8 cellular contexts compared by ENCODE assay signal in the genomic region with DNA sequence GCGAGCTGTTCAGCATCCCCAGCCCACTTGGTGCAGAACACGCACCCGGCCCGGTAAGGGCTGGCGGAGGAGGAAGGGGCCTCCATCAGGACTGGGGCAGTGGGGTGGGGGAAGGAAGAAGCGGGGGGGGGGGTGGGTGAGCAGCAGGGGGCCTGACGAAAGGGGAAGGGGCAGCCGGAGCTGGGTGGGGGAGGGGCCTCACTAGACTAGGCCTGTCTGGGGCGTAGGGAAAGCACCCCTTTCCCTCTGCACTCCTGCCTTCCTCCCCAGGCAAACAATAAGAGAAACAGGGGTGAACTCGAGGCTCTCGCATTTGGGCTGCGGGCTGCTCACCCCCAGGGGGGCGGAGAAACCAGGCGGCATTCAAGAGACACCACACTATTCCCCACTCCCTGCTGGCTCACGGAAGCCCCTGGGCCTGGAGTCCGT.
DNase-seq lines count a peak whose midpoint lies in the region; ATAC-seq and TF ChIP-seq lines count a peak whose summit lies in the region.

No MANE protein-coding gene starts in this region.

- H2BK120ac ChIP-seq in mesendoderm (ENCODE audit: low read depth, low read length): no peak overlapping the region

- H3K79me1 ChIP-seq in mesendoderm (ENCODE audit: low read length): peaks cover 17% of the 10 kb centered on the region

- H3K4me3 ChIP-seq in astrocyte of the cerebellum (ENCODE audit: low read depth, low read length) (peak overlapping the region; percentile 46), mesendoderm (ENCODE audit: low read length) (peak overlapping the region; percentile 77), urinary bladder (ENCODE audit: low read depth, low read length) (peak overlapping the region; percentile 71)

- no peak overlapping the region for H4K8ac ChIP-seq in mesendoderm (ENCODE audit: low read depth, low read length)

- H3K56ac ChIP-seq in mesendoderm (ENCODE audit: low read length): peak overlapping the region; percentile 94

- H3K4me1 ChIP-seq in mesendoderm (ENCODE audit: control insufficient read depth, low read depth, low read length): peaks cover 14% of the 10 kb centered on the region
- peaks cover 3% of the 10 kb centered on the region for H3K4me1 ChIP-seq in urinary bladder (ENCODE audit: insufficient read depth)

- TF ChIP-seq CTCF in astrocyte of the cerebellum (IDR thresholded peaks at IDR 0.05; ENCODE audit: low read depth, low read length, missing control alignments): no peak

- H3K27me3 ChIP-seq in mesendoderm (ENCODE audit: insufficient read depth, low read length, poor library complexity): no peaks in the 10 kb centered on the region

- peak overlapping the region; percentile 19 for H2BK15ac ChIP-seq in mesendoderm (replicated peaks; ENCODE audit: low read depth)

- peak overlapping the region; percentile 96 for H3K18ac ChIP-seq in mesendoderm (ENCODE audit: low read length)

- peak overlapping the region; percentile 80 for H3K23ac ChIP-seq in mesendoderm (ENCODE audit: low read length)

- WGBS in mesendoderm (ENCODE audit: extremely low coverage, insufficient coverage, low lambda C conversion rate): no CpG with 5 or more reads among the region's 16 CpGs
- WGBS in urinary bladder: 34% methylated on average over 15 of the region's 16 CpGs

- peak overlapping the region; percentile 98 for H3K9ac ChIP-seq in mesendoderm (ENCODE audit: low read length)

- peak overlapping the region; percentile 82 for H2BK5ac ChIP-seq in mesendoderm (ENCODE audit: low read length)

- H2AK5ac ChIP-seq in mesendoderm (ENCODE audit: low read length): peak overlapping the region; percentile 67

- DNase-seq in CD1c-positive myeloid dendritic cell (ENCODE audit: extremely low spot score) (peak; percentile 9), astrocyte of the cerebellum (ENCODE audit: low read depth) (no peak), mesendoderm (no peak), DMS114 treated with DMSO at 0.1 percent for 48 hours (lab: John Stamatoyannopoulos, UW; ENCODE audit: unreplicated experiment) (no peak)

- H4K5ac ChIP-seq in mesendoderm (ENCODE audit: low read length): no peak overlapping the region

- in situ Hi-C loops in astrocyte of the cerebellum (cut with HindIII; ENCODE audit: low sequenced_read_pairs): no loop called here

- peak overlapping the region; percentile 90 for H3K4me2 ChIP-seq in mesendoderm (ENCODE audit: low read length)

- peak; percentile 18 for ATAC-seq in HG03442 (IDR thresholded peaks at IDR 0.05; ENCODE audit: unreplicated experiment)
- ATAC-seq in GM19452 (IDR thresholded peaks at IDR 0.05; ENCODE audit: unreplicated experiment): no peak
- ATAC-seq in GM21825 (IDR thresholded peaks at IDR 0.05; ENCODE audit: unreplicated experiment): no peak

- H3K27ac ChIP-seq in mesendoderm (ENCODE audit: low read depth, low read length) (peak overlapping the region; percentile 100), urinary bladder (ENCODE audit: low read depth) (no peak overlapping the region)

- H3K79me2 ChIP-seq in mesendoderm (ENCODE audit: control insufficient read depth, insufficient read depth, low read length): peaks cover 32% of the 10 kb centered on the region

- H3K4ac ChIP-seq in mesendoderm (ENCODE audit: low read depth, low read length): peak overlapping the region; percentile 99

- peaks cover 12% of the 10 kb centered on the region for H3K36me3 ChIP-seq in mesendoderm (ENCODE audit: control insufficient read depth, insufficient read depth, low read length)
- H3K36me3 ChIP-seq in urinary bladder (ENCODE audit: insufficient read depth): no peaks in the 10 kb centered on the region
